Comparison of ENCODE assay signal across 12 cellular contexts in genomic region chr13:100550433-100550832, GRCh38. TPM values are rescaled to one million over a fixed set of nuclear protein-coding genes. Genes with fewer than 3 reads are reported as not detected.
DNase-seq lines count a peak whose midpoint lies in the region; TF ChIP-seq lines count a peak whose summit lies in the region.
"Had no signal": no experiment of that assay in that cellular context is flagged by ENCODE, and none has a peak within 500 bp of the region (broad histone marks: within the 10 kb centered on the region; RNA-seq: fewer than 3 reads in every experiment).

No MANE protein-coding gene starts in this region.

- H3K4me1 ChIP-seq in uterus = no peaks in the 10 kb centered on the region

- H3K36me3 ChIP-seq in uterus = no peaks in the 10 kb centered on the region

- H3K4me3 Mint-ChIP-seq in nephron = peak overlapping the region; percentile 6 to 62 (median 59)
- H3K4me3 Mint-ChIP-seq: activated naive CD8-positive, alpha-beta T cell treated with anti-CD3 and anti-CD28 coated beads, Interleukin-2, amount 50 U/mL, for 24 hours had no signal

- H3K4me1 Mint-ChIP-seq in nephron = peaks cover 20% of the 10 kb centered on the region
- H3K4me1 Mint-ChIP-seq: activated naive CD8-positive, alpha-beta T cell treated with anti-CD3 and anti-CD28 coated beads, Interleukin-2, amount 50 U/mL, for 24 hours had no signal

- intact Hi-C loops in uterus (cut with DNase I; ENCODE audit: low total_unique reads) = no loop called here

- no peaks in the 10 kb centered on the region for H3K9me3 ChIP-seq in uterus

- no peaks in the 10 kb centered on the region for H3K36me3 Mint-ChIP-seq in nephron (ENCODE audit: low read depth)

- H3K27me3 ChIP-seq in uterus = no peaks in the 10 kb centered on the region

- peaks cover 3% of the 10 kb centered on the region for H3K27me3 Mint-ChIP-seq in nephron (ENCODE audit: low read depth)
- H3K27me3 Mint-ChIP-seq: activated naive CD8-positive, alpha-beta T cell treated with anti-CD3 and anti-CD28 coated beads, Interleukin-2, amount 50 U/mL, for 24 hours had no signal

- no peaks in the 10 kb centered on the region for H3K9me3 Mint-ChIP-seq in nephron
- H3K9me3 Mint-ChIP-seq: activated naive CD8-positive, alpha-beta T cell treated with anti-CD3 and anti-CD28 coated beads, Interleukin-2, amount 50 U/mL, for 24 hours had no signal

- peak overlapping the region; percentile 74 to 97 (median 88) for H3K27ac Mint-ChIP-seq in nephron
- H3K27ac Mint-ChIP-seq: activated naive CD8-positive, alpha-beta T cell treated with anti-CD3 and anti-CD28 coated beads, Interleukin-2, amount 50 U/mL, for 24 hours had no signal

- TF ChIP-seq POLR2A in uterus (IDR thresholded peaks at IDR 0.05) = no peak

- peak overlapping the region; percentile 61 to 77 for H3K27ac ChIP-seq in uterus

- TF ChIP-seq CTCF in nephron (IDR thresholded peaks at IDR 0.05; ENCODE audit: unreplicated experiment in 3 of 3) (no peak), uterus (IDR thresholded peaks at IDR 0.05) (no peak)

- DNase-seq in NCI-H82 treated with DMSO at 0.1 percent for 48 hours (lab: John Stamatoyannopoulos, UW; ENCODE audit: unreplicated experiment) = peak; percentile 11
- peak; percentile 67 for DNase-seq in fibroblast of peridontal ligament (ENCODE audit: extremely low read depth)
- peak; percentile 56 to 66 for DNase-seq in uterus
- DNase-seq in NCI-H748 (lab: John Stamatoyannopoulos, UW; ENCODE audit: unreplicated experiment) = no peak
- DNase-seq in NCI-H2081 treated with DMSO at 0.1 percent for 48 hours (lab: John Stamatoyannopoulos, UW) = no peak
- DNase-seq in NCI-H2081 (lab: John Stamatoyannopoulos, UW) = no peak
- DNase-seq: activated CD4-positive, CD25-positive, alpha-beta regulatory T cell treated with anti-CD3 and anti-CD28 coated beads, Interleukin-2, amount 50 U/mL, for 72 hours; activated naive CD8-positive, alpha-beta T cell treated with anti-CD3 and anti-CD28 coated beads, Interleukin-2, amount 50 U/mL, for 24 hours; MV-4-11; OCI-M1; stimulated activated naive CD8-positive, alpha-beta T cell treated with anti-CD3 and anti-CD28 coated beads, Interleukin-15, Interleukin-2, amounts not matched to agents 100 U/mL and 50 U/mL, for 24 hours had no signal

- H3K4me3 ChIP-seq in uterus = peak overlapping the region; percentile 8 to 17

RNA-seq across cellular contexts. Expression of gene GGACT, which starts 38.2 kb away (rescaled TPM):
- 1 to 10 TPM in 2 of 4 donors, under 1 TPM in 2; 0.26 to 5.7 (median 1.1) TPM for total RNA-seq in uterus

Comparison
In these comparisons a context has a peak if more than half of its experiments do, and no peak if none do; other contexts are left out.
1. DNase-seq: peak in NCI-H82 treated with DMSO at 0.1 percent for 48 hours (single experiment), fibroblast of peridontal ligament (single experiment) and uterus (2 of 2); none in NCI-H748 (single experiment), NCI-H2081 treated with DMSO at 0.1 percent for 48 hours (single experiment) and NCI-H2081 (0 of 2).